In the genomic region with DNA sequence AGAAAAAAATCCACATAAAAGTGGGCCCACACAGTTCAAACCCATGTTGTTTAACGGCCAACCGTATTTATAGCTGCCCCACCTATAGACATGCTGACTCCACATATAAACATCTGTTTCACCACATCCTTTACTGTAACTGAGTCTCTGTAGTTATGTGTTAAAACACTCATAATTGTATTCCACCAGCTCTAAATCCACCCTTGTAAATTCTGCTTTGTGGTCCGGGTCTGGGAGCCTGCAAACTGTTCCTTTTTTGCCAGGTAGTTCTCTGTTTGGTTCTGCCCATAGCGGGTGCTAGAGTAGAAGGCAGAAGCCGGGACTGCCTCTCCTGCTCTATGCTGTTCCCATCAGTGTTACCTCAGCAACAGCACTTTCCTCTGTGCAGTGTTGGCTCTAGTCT, we compare ENCODE assay signal across 11 cellular contexts. TPM values are rescaled to one million over a fixed set of nuclear protein-coding genes. Genes with fewer than 3 reads are reported as not detected.
A peak's percentile ranks its signal among the peaks of the same experiment; 100 is the strongest.
DNase-seq lines count a peak whose midpoint lies in the region; ATAC-seq, FAIRE-seq and TF ChIP-seq lines count a peak whose summit lies in the region.
"Had no signal": no experiment of that assay in that cellular context is flagged by ENCODE, and none has a peak within 500 bp of the region (broad histone marks: within the 10 kb centered on the region; RNA-seq: fewer than 3 reads in every experiment).

No MANE protein-coding gene starts in this region.

- DNase-seq in ELR (ENCODE audit: low read depth): peak; percentile 28
- DNase-seq in GM20000 (ENCODE audit: low spot score): peak; percentile 39
- peak; percentile 65 for DNase-seq in activated effector memory CD4-positive, alpha-beta T cell treated with anti-CD3 and anti-CD28 coated beads, Interleukin-2, amount 50 U/mL, for 16 hours
- no peak for DNase-seq in NCI-H82 (lab: John Stamatoyannopoulos, UW)
- no peak for DNase-seq in small intestine
- DNase-seq in COLO668 (lab: John Stamatoyannopoulos, UW; ENCODE audit: unreplicated experiment): no peak
- no peak for DNase-seq in ureter (ENCODE audit: low spot score)
- DNase-seq: caudate nucleus, NCI-H2107, nucleus accumbens had no signal

- peak overlapping the region in 1 of 2 donors; percentile 19 for H3K27ac ChIP-seq in small intestine (ENCODE audit: low read depth in 1 of 2, low read length in 1 of 2)

- H3K36me3 ChIP-seq in small intestine (ENCODE audit: control insufficient read depth in 2 of 2, insufficient read depth in 2 of 2, low read length in 2 of 2): no peaks in the 10 kb centered on the region

- 46 to 53% (median 50%) methylated on average over 5 of the region's 5 CpGs for WGBS in small intestine, 3 donors

- no peaks in the 10 kb centered on the region for H3K4me1 ChIP-seq in small intestine (ENCODE audit: control insufficient read depth in 2 of 2, insufficient read depth in 1 of 2, low read depth in 1 of 2, low read length in 1 of 2)

- H3K4me3 ChIP-seq in small intestine (ENCODE audit: low read depth in 1 of 2, low read length in 2 of 2): no peak overlapping the region

- no peak for TF ChIP-seq CTCF in GM20000 (IDR thresholded peaks at IDR 0.05; ENCODE audit: extremely low read depth, missing control alignments)

- FAIRE-seq in small intestine (lab: Jason Lieb, UNC): no peak

- H3K27me3 ChIP-seq in small intestine (ENCODE audit: control insufficient read depth in 2 of 2, insufficient read depth in 2 of 2, low read length in 2 of 2): no peaks in the 10 kb centered on the region

- H3K9me3 ChIP-seq in small intestine (ENCODE audit: control insufficient read depth, low read depth): no peaks in the 10 kb centered on the region

- peak; percentile 60 for ATAC-seq in HG03196 (IDR thresholded peaks at IDR 0.05; ENCODE audit: unreplicated experiment)

RNA-seq across cellular contexts. Expression of a gene that starts 20.2 kb away (rescaled TPM):
- 10 to 100 TPM in 1 of 3 donors, 1 to 10 TPM in 2; 4.9 to 11.2 (median 8.1) TPM for polyA plus RNA-seq in small intestine
- 38.0 TPM for total RNA-seq in ureter

Comparison
In these comparisons a context has a peak if more than half of its experiments do, and no peak if none do; other contexts are left out.
1. DNase-seq: peak in ELR (single experiment), GM20000 (single experiment) and activated effector memory CD4-positive, alpha-beta T cell treated with anti-CD3 and anti-CD28 coated beads, Interleukin-2, amount 50 U/mL, for 16 hours (single experiment); none in NCI-H82 (single experiment), small intestine (single experiment), COLO668 (single experiment) and ureter (single experiment).